In the genomic region with DNA sequence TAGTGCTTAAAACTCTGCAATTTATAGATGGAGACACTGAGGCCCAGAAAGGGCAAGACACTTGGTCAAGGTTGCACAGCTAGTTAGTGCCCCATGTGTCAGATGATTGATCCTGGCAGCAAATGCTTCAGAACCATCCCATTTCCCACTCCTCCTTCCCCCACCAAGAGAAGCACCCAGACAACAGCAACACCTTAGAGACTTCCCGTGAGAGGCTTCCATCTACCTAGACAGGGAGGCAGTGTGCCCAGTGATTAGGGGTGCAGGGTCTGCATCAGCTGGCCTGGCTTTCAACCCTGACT, we compare ENCODE assay signal across 24 cellular contexts.
"Had no signal": no experiment of that assay in that cellular context is flagged by ENCODE, and none has a peak within 500 bp of the region (broad histone marks: within the 10 kb centered on the region; RNA-seq: fewer than 3 reads in every experiment).

No MANE protein-coding gene starts in this region.

- ATAC-seq: activated CD4-positive, CD25-positive, alpha-beta regulatory T cell treated with anti-CD3 and anti-CD28 coated beads, Interleukin-2, amount 50 U/mL, for 24 hours; left ventricle myocardium superior had no signal

- H3K9me3 Mint-ChIP-seq: activated CD4-positive, alpha-beta memory T cell treated with anti-CD3 and anti-CD28 coated beads for 36 hours; activated CD4-positive, alpha-beta T cell treated with anti-CD3 and anti-CD28 coated beads, Interleukin-2, amount 10 ng/mL, durations not matched to agents 24 days and 14 days; activated naive CD4-positive, alpha-beta T cell treated with anti-CD3 and anti-CD28 coated beads, Interleukin-2, amount 10 ng/mL, durations not matched to agents 7 days and 5 days; activated naive CD8-positive, alpha-beta T cell treated with anti-CD3 and anti-CD28 coated beads, Interleukin-2, amount 10 ng/mL, durations not matched to agents 7 days and 5 days; activated T-helper 1 cell treated with anti-CD3 and anti-CD28 coated beads, Interleukin-12 subunit alpha, Interleukin-12 subunit beta, Interleukin-2, Interleukin-4 antibody, amounts not matched to agents 30 ng/mL and 10 ng/mL and 1 ng/mL, durations not matched to agents 14 hours and 24 hours and 36 hours; central memory CD8-positive, alpha-beta T cell; dendritic cell treated with granulocyte-macrophage colony-stimulating factor and Interleukin-4, amounts not matched to agents 40 ng/mL and 50 ng/mL, for 4 days had no signal

- H3K4me3 ChIP-seq: right atrium auricular region, testis, uterus had no signal

- H3K4me3 Mint-ChIP-seq: activated CD4-positive, alpha-beta memory T cell treated with anti-CD3 and anti-CD28 coated beads for 36 hours; activated CD4-positive, alpha-beta T cell treated with anti-CD3 and anti-CD28 coated beads, Interleukin-2, amount 10 ng/mL, durations not matched to agents 24 days and 14 days; activated naive CD4-positive, alpha-beta T cell treated with anti-CD3 and anti-CD28 coated beads, Interleukin-2, amount 10 ng/mL, durations not matched to agents 7 days and 5 days; activated naive CD8-positive, alpha-beta T cell treated with anti-CD3 and anti-CD28 coated beads, Interleukin-2, amount 10 ng/mL, durations not matched to agents 7 days and 5 days; activated T-helper 1 cell treated with anti-CD3 and anti-CD28 coated beads, Interleukin-12 subunit alpha, Interleukin-12 subunit beta, Interleukin-2, Interleukin-4 antibody, amounts not matched to agents 30 ng/mL and 10 ng/mL and 1 ng/mL, durations not matched to agents 14 hours and 24 hours and 36 hours; central memory CD8-positive, alpha-beta T cell; dendritic cell treated with granulocyte-macrophage colony-stimulating factor and Interleukin-4, amounts not matched to agents 40 ng/mL and 50 ng/mL, for 4 days had no signal

- DNase-seq: activated CD4-positive, alpha-beta memory T cell treated with anti-CD3 and anti-CD28 coated beads for 36 hours; activated CD4-positive, alpha-beta T cell treated with anti-CD3 and anti-CD28 coated beads, Interleukin-2, amount 10 ng/mL, durations not matched to agents 24 days and 14 days; activated CD8-positive, alpha-beta memory T cell treated with anti-CD3 and anti-CD28 coated beads, Interleukin-2, amount 50 U/mL, for 4 hours; activated naive CD4-positive, alpha-beta T cell treated with anti-CD3 and anti-CD28 coated beads, Interleukin-2, amount 10 ng/mL, durations not matched to agents 7 days and 5 days; activated naive CD8-positive, alpha-beta T cell treated with anti-CD3 and anti-CD28 coated beads, Interleukin-2, amount 10 ng/mL, durations not matched to agents 7 days and 5 days; activated T-cell treated with anti-CD3 and anti-CD28 coated beads, Interleukin-2, amount 50 U/mL, for 1 hour; effector CD4-positive, alpha-beta T cell; left ventricle myocardium superior; stimulated activated CD4-positive, alpha-beta T cell treated with anti-CD3 and anti-CD28 coated beads, Interleukin-15, amount 100 ng/mL, for 24 hours; stimulated activated CD4-positive, alpha-beta T cell treated with anti-CD3 and anti-CD28 coated beads, Interleukin-2, amount 100 ng/mL, for 24 hours; stimulated activated naive CD4-positive, alpha-beta T cell; testis; trophoblast cell had no signal

- H3K27ac ChIP-seq: right atrium auricular region, testis, uterus, VCaP had no signal

- H3K36me3 ChIP-seq: right atrium auricular region, uterus had no signal

- H3K9me3 ChIP-seq: right atrium auricular region, testis, uterus had no signal

- H3K27me3 ChIP-seq: right atrium auricular region, testis, uterus had no signal

- H3K4me1 ChIP-seq: uterus had no signal

- H3K36me3 Mint-ChIP-seq: activated CD4-positive, alpha-beta memory T cell treated with anti-CD3 and anti-CD28 coated beads for 36 hours; activated naive CD4-positive, alpha-beta T cell treated with anti-CD3 and anti-CD28 coated beads, Interleukin-2, amount 10 ng/mL, durations not matched to agents 7 days and 5 days; activated naive CD8-positive, alpha-beta T cell treated with anti-CD3 and anti-CD28 coated beads, Interleukin-2, amount 10 ng/mL, durations not matched to agents 7 days and 5 days had no signal

- H3K4me1 Mint-ChIP-seq: activated CD4-positive, alpha-beta T cell treated with anti-CD3 and anti-CD28 coated beads, Interleukin-2, amount 10 ng/mL, durations not matched to agents 24 days and 14 days; activated naive CD4-positive, alpha-beta T cell treated with anti-CD3 and anti-CD28 coated beads, Interleukin-2, amount 10 ng/mL, durations not matched to agents 7 days and 5 days; activated naive CD8-positive, alpha-beta T cell treated with anti-CD3 and anti-CD28 coated beads, Interleukin-2, amount 10 ng/mL, durations not matched to agents 7 days and 5 days; central memory CD8-positive, alpha-beta T cell had no signal

- FAIRE-seq: astrocyte, frontal cortex, islet of Langerhans, TTC549 had no signal

- H3K27ac Mint-ChIP-seq: activated CD4-positive, alpha-beta memory T cell treated with anti-CD3 and anti-CD28 coated beads for 36 hours; activated CD4-positive, alpha-beta T cell treated with anti-CD3 and anti-CD28 coated beads, Interleukin-2, amount 10 ng/mL, durations not matched to agents 24 days and 14 days; activated naive CD4-positive, alpha-beta T cell treated with anti-CD3 and anti-CD28 coated beads, Interleukin-2, amount 10 ng/mL, durations not matched to agents 7 days and 5 days; activated naive CD8-positive, alpha-beta T cell treated with anti-CD3 and anti-CD28 coated beads, Interleukin-2, amount 10 ng/mL, durations not matched to agents 7 days and 5 days; activated T-helper 1 cell treated with anti-CD3 and anti-CD28 coated beads, Interleukin-12 subunit alpha, Interleukin-12 subunit beta, Interleukin-2, Interleukin-4 antibody, amounts not matched to agents 30 ng/mL and 10 ng/mL and 1 ng/mL, durations not matched to agents 14 hours and 24 hours and 36 hours; dendritic cell treated with granulocyte-macrophage colony-stimulating factor and Interleukin-4, amounts not matched to agents 40 ng/mL and 50 ng/mL, for 4 days had no signal
